In the genomic region with DNA sequence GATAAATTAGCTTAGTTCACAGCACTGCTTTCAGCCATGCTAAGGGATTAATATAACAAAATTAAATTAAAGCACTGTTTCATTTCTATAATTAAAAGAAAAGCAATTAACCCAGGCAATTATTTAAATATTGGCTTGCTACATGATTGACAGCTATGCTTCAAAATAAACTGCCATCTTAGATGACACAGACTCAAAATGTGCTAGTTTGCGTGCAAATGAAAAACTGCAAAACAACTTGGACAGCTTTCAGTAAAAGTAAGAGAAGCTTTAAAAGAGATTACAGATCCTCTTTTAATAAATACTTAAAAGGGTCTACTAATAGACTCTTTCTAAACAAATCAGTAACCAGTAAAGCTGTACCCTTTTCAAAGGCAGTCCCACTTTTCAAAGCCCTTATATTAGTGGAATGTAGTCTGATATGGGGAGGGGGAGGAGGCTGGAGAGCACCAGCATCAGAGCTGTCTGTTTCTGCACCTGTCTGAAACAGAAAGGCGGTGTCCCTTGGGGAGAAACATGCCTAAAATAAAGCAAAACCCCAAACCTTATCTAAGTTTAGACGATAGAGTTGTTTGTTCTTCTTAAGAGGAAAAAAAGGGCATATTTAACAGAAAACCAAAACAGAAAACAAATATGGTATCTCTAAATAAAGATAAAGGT, we compare ENCODE assay signal across 11 cellular contexts. TPM values are rescaled to one million over a fixed set of nuclear protein-coding genes. Genes with fewer than 3 reads are reported as not detected.
DNase-seq lines count a peak whose midpoint lies in the region; ATAC-seq, FAIRE-seq and TF ChIP-seq lines count a peak whose summit lies in the region.
"Had no signal": no experiment of that assay in that cellular context is flagged by ENCODE, and none has a peak within 500 bp of the region (broad histone marks: within the 10 kb centered on the region; RNA-seq: fewer than 3 reads in every experiment).

No MANE protein-coding gene starts in this region.

- TF ChIP-seq POLR2A in H54 (IDR thresholded peaks at IDR 0.05; ENCODE audit: low read depth, low read length): no peak

- FAIRE-seq in H54 (lab: Jason Lieb, UNC): no peak
- FAIRE-seq: bronchial epithelial cell had no signal

- peak; percentile 86 for ATAC-seq in GM18909 (IDR thresholded peaks at IDR 0.05; ENCODE audit: poor library complexity, unreplicated experiment)
- ATAC-seq in GM21723 (IDR thresholded peaks at IDR 0.05; ENCODE audit: unreplicated experiment): peak; percentile 87
- ATAC-seq in HG03196 (IDR thresholded peaks at IDR 0.05; ENCODE audit: unreplicated experiment): peak; percentile 80

- DNase-seq in myocyte (ENCODE audit: low read depth): peak; percentile 21
- no peak for DNase-seq in iPS-NIHi7 (ENCODE audit: extremely low spot score)
- no peak for DNase-seq in NCI-H526 treated with DMSO at 0.1 percent for 48 hours (lab: John Stamatoyannopoulos, UW)
- DNase-seq in H54 (ENCODE audit: insufficient read length, low spot score): no peak
- no peak for DNase-seq in hepatic stellate cell (ENCODE audit: low spot score)
- DNase-seq: activated CD8-positive, alpha-beta memory T cell treated with anti-CD3 and anti-CD28 coated beads, Interleukin-2, amount 50 U/mL, for 48 hours; NCI-H2081 had no signal

RNA-seq across cellular contexts. Expression of a gene that starts 20.8 kb away (rescaled TPM):
- 10.6 and 16.5 TPM in 2 replicates for total RNA-seq in myocyte
- 8.7 TPM for polyA plus RNA-seq in myocyte (2012)
